ENCODE assay signal across 12 cellular contexts in genomic region chr6:137277971-137278602, GRCh38. TPM values are rescaled to one million over a fixed set of nuclear protein-coding genes. Genes with fewer than 3 reads are reported as not detected.
DNase-seq lines count a peak whose midpoint lies in the region; ATAC-seq and TF ChIP-seq lines count a peak whose summit lies in the region.
"Had no signal": no experiment of that assay in that cellular context is flagged by ENCODE, and none has a peak within 500 bp of the region (broad histone marks: within the 10 kb centered on the region; RNA-seq: fewer than 3 reads in every experiment).

No MANE protein-coding gene starts in this region.

- H4K8ac ChIP-seq in neuronal stem cell (ENCODE audit: low read depth, low read length): no peak overlapping the region

- no peaks in the 10 kb centered on the region for H3F3A ChIP-seq in GM23248 (ENCODE audit: insufficient read depth)

- peaks cover 6% of the 10 kb centered on the region for H3K4me1 Mint-ChIP-seq in endodermal cell

- H3K9me2 ChIP-seq in GM23248 (ENCODE audit: insufficient read depth): no peaks in the 10 kb centered on the region

- H4K20me1 ChIP-seq in GM23248 (ENCODE audit: insufficient read depth): no peaks in the 10 kb centered on the region

- H3K14ac ChIP-seq in neuronal stem cell (ENCODE audit: low read length): no peak overlapping the region

- intact Hi-C loops in Panc1 (cut with micrococcal nuclease; ENCODE audit: unreplicated experiment): no loop called here

- no peak overlapping the region for H3K4me3 ChIP-seq in GM23248
- no peak overlapping the region for H3K4me3 ChIP-seq in Panc1 (ENCODE audit: low read depth in 2 of 2, low read length in 2 of 2)
- no peak overlapping the region for H3K4me3 ChIP-seq in endodermal cell (ENCODE audit: low read length)
- no peak overlapping the region for H3K4me3 ChIP-seq in neuronal stem cell (ENCODE audit: low read length in 2 of 2)
- H3K4me3 ChIP-seq: dorsolateral prefrontal cortex had no signal

- no peak for TF ChIP-seq CTCF in Panc1 (IDR thresholded peaks at IDR 0.05)
- no peak for TF ChIP-seq CTCF in endodermal cell (conservative IDR thresholded peaks at IDR 0.05)

- no peak overlapping the region for H4K91ac ChIP-seq in neuronal stem cell (ENCODE audit: low read depth, low read length, poor library complexity)

- H2AFZ ChIP-seq in GM23248 (0 out of 2 replicates have a peak overlapping the region, but pooled peaks have one; percentile 14), neuronal stem cell (ENCODE audit: low read length) (no peak overlapping the region)

- in situ Hi-C loops in GM23248 (cut with MboI): no loop called here
- in situ Hi-C loops in Panc1 (cut with HindIII; ENCODE audit: low pct_unique_long_range_greater_than_20kb, low sequenced_read_pairs): no loop called here

- ATAC-seq in Panc1 (peak; percentile 58; the same call in 1 of the 2 replicates), GM21786 (IDR thresholded peaks at IDR 0.05; ENCODE audit: unreplicated experiment) (no peak)
- ATAC-seq: activated T-helper 17 cell treated with anti-CD3 and anti-CD28 coated beads, Interleukin-2, amount 50 U/mL, for 72 hours; left ventricle myocardium superior had no signal

- H3K4ac ChIP-seq in neuronal stem cell (ENCODE audit: low read length): no peak overlapping the region

- H3K27ac Mint-ChIP-seq in endodermal cell: peak overlapping the region; percentile 26
- H3K27ac Mint-ChIP-seq: activated T-helper 17 cell treated with anti-CD3 and anti-CD28 coated beads, Interleukin-2, amount 50 U/mL, for 72 hours had no signal

- no peaks in the 10 kb centered on the region for H3K79me2 ChIP-seq in GM23248 (ENCODE audit: insufficient read depth)

- no peaks in the 10 kb centered on the region for H3K79me1 ChIP-seq in neuronal stem cell (ENCODE audit: low read depth, low read length)

- H3K36me3 ChIP-seq in GM23248 (ENCODE audit: low read depth) (no peaks in the 10 kb centered on the region), Panc1 (ENCODE audit: control insufficient read depth, insufficient read depth, low read length) (no peaks in the 10 kb centered on the region; the same call in 1 of the 2 replicates), endodermal cell (ENCODE audit: control insufficient read depth, insufficient read depth, low read length) (no peaks in the 10 kb centered on the region), neuronal stem cell (replicated peaks in 1 of 2; ENCODE audit: control insufficient read depth in 2 of 2, insufficient read depth in 2 of 2, low read length in 2 of 2) (no peaks in the 10 kb centered on the region)

- H2BK15ac ChIP-seq in neuronal stem cell (ENCODE audit: low read length): no peak overlapping the region

- H3K27me3 ChIP-seq in GM23248 (replicated peaks; ENCODE audit: insufficient read depth): no peaks in the 10 kb centered on the region
- H3K27me3 ChIP-seq in Panc1 (ENCODE audit: control insufficient read depth, insufficient read depth, low read length): no peaks in the 10 kb centered on the region; the same call in 1 of the 2 replicates
- no peaks in the 10 kb centered on the region for H3K27me3 ChIP-seq in endodermal cell (ENCODE audit: control insufficient read depth, insufficient read depth, low read length, poor library complexity, severe bottlenecking)
- peaks cover 0 to 29% (median 0%) of the 10 kb centered on the region in 3 experiments for H3K27me3 ChIP-seq in neuronal stem cell (ENCODE audit: control insufficient read depth in 3 of 3, insufficient read depth in 3 of 3, low read depth in 1 of 3, low read length in 3 of 3)

- H3K27me3 Mint-ChIP-seq in endodermal cell (ENCODE audit: insufficient read depth): peaks cover 5% of the 10 kb centered on the region

- H2BK5ac ChIP-seq in neuronal stem cell (ENCODE audit: low read length): no peak overlapping the region

- DNase-seq in GM23248 (peak; percentile 89), Panc1 (ENCODE audit: low read depth, low spot score) (peak; percentile 8), endodermal cell (peak; percentile 88), neuronal stem cell (ENCODE audit: low spot score) (peak; percentile 23), substantia nigra (lab: John Stamatoyannopoulos, UW) (no peak), NCI-H524 treated with DMSO at 0.1 percent for 48 hours (lab: John Stamatoyannopoulos, UW) (no peak)
- DNase-seq in effector CD4-positive, alpha-beta T cell: no peak
- DNase-seq: dorsolateral prefrontal cortex, left ventricle myocardium superior, NCI-H774 had no signal

- H3K4me1 ChIP-seq in GM23248 (ENCODE audit: insufficient read depth): peaks cover 6% of the 10 kb centered on the region; the same call in 1 of the 2 replicates
- H3K4me1 ChIP-seq in Panc1 (ENCODE audit: control insufficient read depth, insufficient read depth, low read length): no peaks in the 10 kb centered on the region
- no peaks in the 10 kb centered on the region for H3K4me1 ChIP-seq in endodermal cell (ENCODE audit: control insufficient read depth, insufficient read depth, low read length)
- H3K4me1 ChIP-seq in neuronal stem cell (ENCODE audit: control insufficient read depth in 2 of 2, insufficient read depth in 1 of 2, low read depth in 1 of 2, low read length in 2 of 2): peaks cover 3 to 8% of the 10 kb centered on the region in 2 donors

- no peak overlapping the region for H2AK5ac ChIP-seq in neuronal stem cell (ENCODE audit: low read depth, low read length)

- no peak overlapping the region for H3K27ac ChIP-seq in GM23248
- H3K27ac ChIP-seq in Panc1 (ENCODE audit: low read length): no peak overlapping the region
- peak overlapping the region; percentile 60 for H3K27ac ChIP-seq in endodermal cell (ENCODE audit: low read depth, low read length)
- no peak overlapping the region for H3K27ac ChIP-seq in neuronal stem cell (replicated peaks; ENCODE audit: low read length)
- no peak overlapping the region for H3K27ac ChIP-seq in substantia nigra (ENCODE audit: low read depth, low read length, poor library complexity, severe bottlenecking)
- H3K27ac ChIP-seq: dorsolateral prefrontal cortex had no signal

- H3K9me3 ChIP-seq in GM23248 (ENCODE audit: low read depth): no peaks in the 10 kb centered on the region
- H3K9me3 ChIP-seq in Panc1 (ENCODE audit: control insufficient read depth, insufficient read depth, low read depth, low read length): no peaks in the 10 kb centered on the region
- H3K9me3 ChIP-seq in endodermal cell (ENCODE audit: control insufficient read depth, low read length): no peaks in the 10 kb centered on the region
- H3K9me3 ChIP-seq in neuronal stem cell (replicated peaks in 1 of 2; ENCODE audit: control insufficient read depth in 2 of 2, insufficient read depth in 1 of 2, low read depth in 1 of 2, low read length in 2 of 2): no peaks in the 10 kb centered on the region

- WGBS in GM23248 (ENCODE audit: low coverage in 1 of 2, low lambda C conversion rate in 2 of 2, missing lambda C conversion rate in 2 of 2), 2 experiments: 40 to 42% methylated on average over 14 of the region's 14 CpGs
- 48 to 72% methylated on average over 8 to 13 of the region's 14 CpGs for WGBS in endodermal cell (ENCODE audit: insufficient coverage in 1 of 2, insufficient read length in 1 of 2), 2 experiments
- no CpG with 5 or more reads among the region's 14 CpGs for WGBS in neuronal stem cell (ENCODE audit: extremely low coverage in 2 of 2, insufficient read length in 2 of 2, insufficient replicate concordance in 1 of 2), 2 donors

- no peak overlapping the region for H2BK12ac ChIP-seq in neuronal stem cell (ENCODE audit: low read length)

- CTCF ChIA-PET in Panc1 (lab: Charles Lee): interaction anchor here (0.6 kb wide), 1 partner anchor 364 kb away, joined by 10 read pairs; no protein-coding TSS in a partner anchor

- no peaks in the 10 kb centered on the region for H3K9me3 Mint-ChIP-seq in endodermal cell
- H3K9me3 Mint-ChIP-seq: activated T-helper 17 cell treated with anti-CD3 and anti-CD28 coated beads, Interleukin-2, amount 50 U/mL, for 72 hours had no signal

- no peak overlapping the region for H3K18ac ChIP-seq in neuronal stem cell (ENCODE audit: low read length)

- no TSS peak for BruUV-seq in Panc1 (replicated peaks; lab: Mats Ljungman, UMichigan)

- H3K23ac ChIP-seq in neuronal stem cell (ENCODE audit: low read depth, low read length, poor library complexity): no peak overlapping the region

- H3K9ac ChIP-seq in GM23248 (no peak overlapping the region), endodermal cell (ENCODE audit: extremely low read depth, low read length, poor library complexity, severe bottlenecking) (no peak overlapping the region), neuronal stem cell (ENCODE audit: low read depth, low read length, poor library complexity) (no peak overlapping the region)

- no peaks in the 10 kb centered on the region for H3K36me3 Mint-ChIP-seq in endodermal cell (ENCODE audit: low read depth)

- no peak overlapping the region for H3K4me3 Mint-ChIP-seq in endodermal cell
- H3K4me3 Mint-ChIP-seq: activated T-helper 17 cell treated with anti-CD3 and anti-CD28 coated beads, Interleukin-2, amount 50 U/mL, for 72 hours had no signal

- POLR2A ChIA-PET in Panc1 (lab: Charles Lee): interaction anchor here (0.6 kb wide), 1 partner anchor 46 kb away, joined by 8 read pairs; no protein-coding TSS in a partner anchor

- H3K4me2 ChIP-seq in GM23248 (ENCODE audit: unreplicated experiment) (peak overlapping the region; percentile 30), neuronal stem cell (ENCODE audit: insufficient read depth, low read length, poor library complexity, severe bottlenecking) (no peak overlapping the region)

- no peak overlapping the region for H2BK120ac ChIP-seq in neuronal stem cell (ENCODE audit: low read depth, low read length)

RNA-seq across cellular contexts. Expression of gene IFNGR1, which starts 58.9 kb away (rescaled TPM):
- total RNA-seq in GM23248 (2014; rRNA removed; shearing (Covaris generic)): 57.0 and 58.8 TPM in 2 replicates
- 61.6 and 65.3 TPM in 2 replicates for polyA plus RNA-seq in GM23248 (2016; fragmentation: Nextera tagmentation; extraction: Ambion mirVana)
- total RNA-seq in Panc1 (2021; ENCODE audit: unreplicated experiment) (23.4 TPM), endodermal cell (10 to 100 TPM; 23.7 to 30.2 TPM)
- 20.8 TPM for polyA plus RNA-seq in Panc1 (2012; ENCODE audit: insufficient read length)
- 38.7 TPM for polyA plus RNA-seq in endodermal cell (2013, experiment 1 of 2)
- polyA plus RNA-seq in endodermal cell (2013, experiment 2 of 2): 34.8 TPM
- polyA plus RNA-seq in neuronal stem cell (2013, experiment 1 of 2): 18.1 TPM
- polyA plus RNA-seq in neuronal stem cell (2013, experiment 2 of 2): 17.8 TPM

Comparison
In these comparisons a context has a peak if more than half of its experiments do, and no peak if none do; other contexts are left out.
1. DNase-seq: peak in GM23248 (single experiment), Panc1 (single experiment), endodermal cell (single experiment) and neuronal stem cell (single experiment); none in substantia nigra (0 of 49), NCI-H524 treated with DMSO at 0.1 percent for 48 hours (single experiment) and effector CD4-positive, alpha-beta T cell (single experiment).